In the genomic region with DNA sequence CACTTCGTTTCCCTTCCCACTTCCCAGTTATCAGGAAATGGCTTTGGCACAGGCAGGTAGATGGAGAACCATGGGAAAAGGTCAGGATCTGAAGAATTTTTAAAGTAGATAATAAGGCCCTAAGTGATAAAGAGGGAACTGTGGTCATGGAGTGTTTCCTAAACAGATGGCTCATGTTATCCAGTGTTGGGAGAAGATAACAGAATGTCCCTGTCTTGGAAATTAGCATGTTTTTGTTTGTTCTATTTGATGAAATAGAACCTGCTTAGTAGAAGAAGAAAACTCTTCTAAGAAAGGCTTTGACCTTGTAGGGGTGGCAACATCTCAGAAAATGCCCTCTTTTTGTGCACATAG, we compare ENCODE assay signal across 8 cellular contexts. TPM values are rescaled to one million over a fixed set of nuclear protein-coding genes. Genes with fewer than 3 reads are reported as not detected.
"Had no signal": no experiment of that assay in that cellular context is flagged by ENCODE, and none has a peak within 500 bp of the region (broad histone marks: within the 10 kb centered on the region; RNA-seq: fewer than 3 reads in every experiment).

No MANE protein-coding gene starts in this region.

- ATAC-seq: HCT116 had no signal

- H3K4me3 Mint-ChIP-seq: GM23338, H9, HFFc6 had no signal

- H3K9me3 Mint-ChIP-seq: GM23338, H9 had no signal

- H3K27ac Mint-ChIP-seq: GM23338, H9, HFFc6 had no signal

- DNase-seq: GM23248, GOT3, H9, HCEC 1CT, HFFc6 had no signal

RNA-seq across cellular contexts. Expression of a gene that starts 8.8 kb away (rescaled TPM):
- total RNA-seq: GM23248, H4, HFFc6 had no signal
- polyA plus RNA-seq: GM23248 had no signal
